In genomic region chr1:200966934-200967333, GRCh38 we compare ENCODE assay signal across 19 cellular contexts. TPM values are rescaled to one million over a fixed set of nuclear protein-coding genes. Genes with fewer than 3 reads are reported as not detected.
A peak's percentile ranks its signal among the peaks of the same experiment; 100 is the strongest.
DNase-seq lines count a peak whose midpoint lies in the region; ATAC-seq and TF ChIP-seq lines count a peak whose summit lies in the region.
"Had no signal": no experiment of that assay in that cellular context is flagged by ENCODE, and none has a peak within 500 bp of the region (broad histone marks: within the 10 kb centered on the region; RNA-seq: fewer than 3 reads in every experiment).

No MANE protein-coding gene starts in this region.

- H3K9me3 ChIP-seq in mucosa of descending colon: no peaks in the 10 kb centered on the region
- H3K9me3 ChIP-seq in gastrocnemius medialis: no peaks in the 10 kb centered on the region
- H3K9me3 ChIP-seq: A549 had no signal

- no peaks in the 10 kb centered on the region for H3K36me3 ChIP-seq in mucosa of descending colon (ENCODE audit: low read depth)
- no peaks in the 10 kb centered on the region for H3K36me3 ChIP-seq in gastrocnemius medialis

- peak overlapping the region; percentile 16 to 80 for H3K27ac Mint-ChIP-seq in natural killer cell
- H3K27ac Mint-ChIP-seq in natural killer cell treated with Interleukin-12 subunit alpha and Interleukin-12 subunit beta and Interleukin-15 and Interleukin-18, amount 100 ng/mL, for 72 hours: no peak overlapping the region
- H3K27ac Mint-ChIP-seq in chondrocyte (ENCODE audit: unreplicated experiment): no peak overlapping the region
- H3K27ac Mint-ChIP-seq: HFFc6 had no signal

- ATAC-seq in natural killer cell (no peak), mucosa of descending colon (no peak), gastrocnemius medialis (no peak)
- no peak for ATAC-seq in natural killer cell treated with Interleukin-12 subunit alpha and Interleukin-12 subunit beta and Interleukin-15 and Interleukin-18, amount 100 ng/mL, for 72 hours
- ATAC-seq: A549; CD8-positive, alpha-beta T cell; HCT116 had no signal

- H3K9me3 Mint-ChIP-seq in natural killer cell: no peaks in the 10 kb centered on the region
- H3K9me3 Mint-ChIP-seq in natural killer cell treated with Interleukin-12 subunit alpha and Interleukin-12 subunit beta and Interleukin-15 and Interleukin-18, amount 100 ng/mL, for 72 hours: no peaks in the 10 kb centered on the region
- H3K9me3 Mint-ChIP-seq in chondrocyte (ENCODE audit: low read depth): no peaks in the 10 kb centered on the region
- H3K9me3 Mint-ChIP-seq: CD8-positive, alpha-beta T cell; HFFc6 had no signal

- no peak overlapping the region for H3K4me3 ChIP-seq in mucosa of descending colon
- H3K4me3 ChIP-seq in gastrocnemius medialis: no peak overlapping the region
- H3K4me3 ChIP-seq: A549 had no signal

- no peak overlapping the region for H3K27ac ChIP-seq in gastrocnemius medialis
- H3K27ac ChIP-seq: 22Rv1, C4-2B, HL-60 had no signal

- no peak for TF ChIP-seq POLR2A in gastrocnemius medialis (IDR thresholded peaks at IDR 0.05)

- in situ Hi-C loops in gastrocnemius medialis (cut with MboI; ENCODE audit: low sequenced_read_pairs in 4 of 4): loop anchor here in 2 of 4 donors (10.0 kb wide), 2 partner anchors 238 to 258 kb away; no protein-coding TSS in a partner anchor

- no peaks in the 10 kb centered on the region for H3K27me3 ChIP-seq in gastrocnemius medialis

- H3K4me1 Mint-ChIP-seq in natural killer cell (peaks cover 14 to 27% of the 10 kb centered on the region in 2 donors), chondrocyte (ENCODE audit: low read depth) (peaks cover 4% of the 10 kb centered on the region)
- H3K4me1 Mint-ChIP-seq in natural killer cell treated with Interleukin-12 subunit alpha and Interleukin-12 subunit beta and Interleukin-15 and Interleukin-18, amount 100 ng/mL, for 72 hours (ENCODE audit: low read depth in 2 of 2): peaks cover 15 to 30% of the 10 kb centered on the region in 2 donors

- intact Hi-C loops in natural killer cell (cut with micrococcal nuclease): no loop called here
- intact Hi-C loops in posterior vena cava (cut with DNase I): loop anchor here in 1 of 2 donors (1.0 to 5.0 kb wide), 2 partner anchors 76 to 355 kb away; no protein-coding TSS in a partner anchor
- intact Hi-C loops in mucosa of descending colon (cut with DNase I, micrococcal nuclease): no loop called here
- intact Hi-C loops in gastrocnemius medialis (cut with DNase I; ENCODE audit: low total_unique reads): no loop called here

- H3K4me3 Mint-ChIP-seq in natural killer cell: no peak overlapping the region
- no peak overlapping the region for H3K4me3 Mint-ChIP-seq in natural killer cell treated with Interleukin-12 subunit alpha and Interleukin-12 subunit beta and Interleukin-15 and Interleukin-18, amount 100 ng/mL, for 72 hours
- H3K4me3 Mint-ChIP-seq in chondrocyte (ENCODE audit: unreplicated experiment): no peak overlapping the region
- H3K4me3 Mint-ChIP-seq: CD8-positive, alpha-beta T cell; HFFc6 had no signal

- TF ChIP-seq CTCF in natural killer cell (IDR thresholded peaks at IDR 0.05): no peak
- no peak for TF ChIP-seq CTCF in chondrocyte (IDR thresholded peaks at IDR 0.05)
- no peak for TF ChIP-seq CTCF in mucosa of descending colon (IDR thresholded peaks at IDR 0.05)
- no peak for TF ChIP-seq CTCF in gastrocnemius medialis (IDR thresholded peaks at IDR 0.05 in 4 of 5, conservative IDR thresholded peaks at IDR 0.05 in 1 of 5)

- DNase-seq in natural killer cell (no peak), chondrocyte (ENCODE audit: low spot score) (peak; percentile 6), posterior vena cava (ENCODE audit: low spot score) (peak; percentile 54), mucosa of descending colon (no peak), gastrocnemius medialis (no peak), NCI-H146 treated with DMSO at 0.1 percent for 48 hours (lab: John Stamatoyannopoulos, UW; ENCODE audit: unreplicated experiment) (no peak)
- no peak for DNase-seq in natural killer cell treated with Interleukin-12 subunit alpha and Interleukin-12 subunit beta and Interleukin-15 and Interleukin-18, amount 100 ng/mL, for 72 hours (ENCODE audit: low spot score)
- DNase-seq: AML-193; Calu3; CD8-positive, alpha-beta T cell; DMS79 treated with DMSO at 0.1 percent for 48 hours; GF-D8; GOT3; HFFc6 had no signal

- no peaks in the 10 kb centered on the region for H3K4me1 ChIP-seq in mucosa of descending colon (ENCODE audit: low read depth)
- H3K4me1 ChIP-seq in gastrocnemius medialis: peaks cover 0 to 1% of the 10 kb centered on the region in 2 donors

- H3K36me3 Mint-ChIP-seq in natural killer cell (no peaks in the 10 kb centered on the region), chondrocyte (ENCODE audit: low read depth) (peaks cover 1% of the 10 kb centered on the region)
- no peaks in the 10 kb centered on the region for H3K36me3 Mint-ChIP-seq in natural killer cell treated with Interleukin-12 subunit alpha and Interleukin-12 subunit beta and Interleukin-15 and Interleukin-18, amount 100 ng/mL, for 72 hours

- no peaks in the 10 kb centered on the region for H3K27me3 Mint-ChIP-seq in natural killer cell (ENCODE audit: low read depth in 2 of 2)
- no peaks in the 10 kb centered on the region for H3K27me3 Mint-ChIP-seq in natural killer cell treated with Interleukin-12 subunit alpha and Interleukin-12 subunit beta and Interleukin-15 and Interleukin-18, amount 100 ng/mL, for 72 hours
- H3K27me3 Mint-ChIP-seq in chondrocyte (ENCODE audit: low read depth): no peaks in the 10 kb centered on the region

RNA-seq across cellular contexts. Expression of gene KIF21B, which starts 56.6 kb away (rescaled TPM):
- total RNA-seq in natural killer cell: 100 to 1,000 TPM; 102 to 129 (median 126) TPM
- total RNA-seq in natural killer cell treated with Interleukin-12 subunit alpha and Interleukin-12 subunit beta and Interleukin-15 and Interleukin-18, amount 100 ng/mL, for 72 hours: 10 to 100 TPM; 71.1 to 93.3 TPM
- total RNA-seq in chondrocyte: 1.1 to 2.6 TPM (median 2.6 TPM) in 3 replicates
- 1 to 10 TPM; 2.6 to 2.9 TPM for total RNA-seq in posterior vena cava
- 10 to 100 TPM in 1 of 3 donors, 1 to 10 TPM in 2; 3.2 to 10.5 (median 4.0) TPM for total RNA-seq in mucosa of descending colon
- total RNA-seq in gastrocnemius medialis: under 1 TPM; 0.23 to 0.49 (median 0.36) TPM
- total RNA-seq: HFFc6 had no signal

Comparison
In these comparisons a context has a peak if more than half of its experiments do, and no peak if none do; other contexts are left out.
1. H3K27ac Mint-ChIP-seq: peak in natural killer cell (2 of 2); none in natural killer cell treated with Interleukin-12 subunit alpha and Interleukin-12 subunit beta and Interleukin-15 and Interleukin-18, amount 100 ng/mL, for 72 hours (0 of 2) and chondrocyte (single experiment).
2. DNase-seq: peak in chondrocyte (single experiment) and posterior vena cava (single experiment); none in natural killer cell (single experiment), natural killer cell treated with Interleukin-12 subunit alpha and Interleukin-12 subunit beta and Interleukin-15 and Interleukin-18, amount 100 ng/mL, for 72 hours (single experiment), mucosa of descending colon (0 of 3), gastrocnemius medialis (0 of 2) and NCI-H146 treated with DMSO at 0.1 percent for 48 hours (single experiment).
3. RNA of gene KIF21B, which starts 56.6 kb away (total RNA-seq): 102 to 129 TPM in natural killer cell and 71.1 to 93.3 TPM in natural killer cell treated with Interleukin-12 subunit alpha and Interleukin-12 subunit beta and Interleukin-15 and Interleukin-18, amount 100 ng/mL, for 72 hours; 3.2 to 10.5 TPM in mucosa of descending colon, 2.6 to 2.9 TPM in posterior vena cava, 1.1 to 2.6 TPM in chondrocyte and 0.23 to 0.49 TPM in gastrocnemius medialis; every median in the first group is over 4 times any median in the second.